ENCODE assay signal across 1 cellular context in the genomic region with DNA sequence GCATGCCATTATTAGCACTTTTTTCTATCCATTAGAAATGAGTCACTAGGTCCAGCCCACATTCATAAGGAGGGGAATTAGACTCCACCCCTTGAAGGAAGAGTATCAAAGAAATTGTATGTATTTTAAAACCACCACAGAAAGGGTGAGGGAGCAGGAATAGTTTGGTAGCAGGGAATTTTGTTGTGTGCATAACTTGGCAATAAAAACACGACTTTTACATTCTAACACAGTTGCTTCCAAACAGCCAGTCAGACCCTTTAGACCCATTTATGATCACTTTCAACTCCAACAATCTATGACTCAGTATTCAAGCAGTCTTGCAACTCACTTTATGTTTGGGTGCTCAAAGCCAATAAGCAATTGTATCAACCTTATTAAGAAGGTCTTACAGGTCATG.
TF ChIP-seq lines count a peak whose summit lies in the region.

No MANE protein-coding gene starts in this region.

TF ChIP-seq in HCT116, 20 proteins besides CTCF, POLR2A, EP300 and RAD21 (continued from another document):
- TF ChIP-seq, protein P1, sequence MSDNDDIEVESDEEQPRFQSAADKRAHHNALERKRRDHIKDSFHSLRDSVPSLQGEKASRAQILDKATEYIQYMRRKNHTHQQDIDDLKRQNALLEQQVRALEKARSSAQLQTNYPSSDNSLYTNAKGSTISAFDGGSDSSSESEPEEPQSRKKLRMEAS (IDR thresholded peaks at IDR 0.05), result no peak
- TF ChIP-seq, protein P2, sequence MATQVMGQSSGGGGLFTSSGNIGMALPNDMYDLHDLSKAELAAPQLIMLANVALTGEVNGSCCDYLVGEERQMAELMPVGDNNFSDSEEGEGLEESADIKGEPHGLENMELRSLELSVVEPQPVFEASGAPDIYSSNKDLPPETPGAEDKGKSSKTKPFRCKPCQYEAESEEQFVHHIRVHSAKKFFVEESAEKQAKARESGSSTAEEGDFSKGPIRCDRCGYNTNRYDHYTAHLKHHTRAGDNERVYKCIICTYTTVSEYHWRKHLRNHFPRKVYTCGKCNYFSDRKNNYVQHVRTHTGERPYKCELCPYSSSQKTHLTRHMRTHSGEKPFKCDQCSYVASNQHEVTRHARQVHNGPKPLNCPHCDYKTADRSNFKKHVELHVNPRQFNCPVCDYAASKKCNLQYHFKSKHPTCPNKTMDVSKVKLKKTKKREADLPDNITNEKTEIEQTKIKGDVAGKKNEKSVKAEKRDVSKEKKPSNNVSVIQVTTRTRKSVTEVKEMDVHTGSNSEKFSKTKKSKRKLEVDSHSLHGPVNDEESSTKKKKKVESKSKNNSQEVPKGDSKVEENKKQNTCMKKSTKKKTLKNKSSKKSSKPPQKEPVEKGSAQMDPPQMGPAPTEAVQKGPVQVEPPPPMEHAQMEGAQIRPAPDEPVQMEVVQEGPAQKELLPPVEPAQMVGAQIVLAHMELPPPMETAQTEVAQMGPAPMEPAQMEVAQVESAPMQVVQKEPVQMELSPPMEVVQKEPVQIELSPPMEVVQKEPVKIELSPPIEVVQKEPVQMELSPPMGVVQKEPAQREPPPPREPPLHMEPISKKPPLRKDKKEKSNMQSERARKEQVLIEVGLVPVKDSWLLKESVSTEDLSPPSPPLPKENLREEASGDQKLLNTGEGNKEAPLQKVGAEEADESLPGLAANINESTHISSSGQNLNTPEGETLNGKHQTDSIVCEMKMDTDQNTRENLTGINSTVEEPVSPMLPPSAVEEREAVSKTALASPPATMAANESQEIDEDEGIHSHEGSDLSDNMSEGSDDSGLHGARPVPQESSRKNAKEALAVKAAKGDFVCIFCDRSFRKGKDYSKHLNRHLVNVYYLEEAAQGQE (IDR thresholded peaks at IDR 0.05; ENCODE audit: low read depth), result no peak
- TF ChIP-seq CBX3 (IDR thresholded peaks at IDR 0.05; ENCODE audit: low read depth) (no peak), SP1 (IDR thresholded peaks at IDR 0.05; ENCODE audit: low read depth) (no peak), POLR2AphosphoS5 (IDR thresholded peaks at IDR 0.05; ENCODE audit: low read depth, low read length) (no peak), ZFX (IDR thresholded peaks at IDR 0.05) (no peak), CEBPB (IDR thresholded peaks at IDR 0.05; ENCODE audit: low read depth) (no peak), EZH2 (IDR thresholded peaks at IDR 0.05) (no peak), ZNF274 (IDR thresholded peaks at IDR 0.05; ENCODE audit: low read depth, low read length) (no peak), SIN3A (IDR thresholded peaks at IDR 0.05; ENCODE audit: low read depth) (no peak), EZH2phosphoT487 (IDR thresholded peaks at IDR 0.05; ENCODE audit: borderline replicate concordance) (no peak), SRF (IDR thresholded peaks at IDR 0.05; ENCODE audit: low read depth) (no peak), ELF1 (IDR thresholded peaks at IDR 0.05; ENCODE audit: borderline replicate concordance, low read depth) (no peak), FOSL1 (IDR thresholded peaks at IDR 0.05; ENCODE audit: low read depth) (no peak)
TF ChIP-seq in HCT116: peak in this region for 0.
